Comparison of ENCODE assay signal across 1 cellular context in genomic region chr16:68344252-68344651, GRCh38.
A peak's percentile ranks its signal among the peaks of the same experiment; 100 is the strongest.
TF ChIP-seq lines count a peak whose summit lies in the region.

No MANE protein-coding gene starts in this region.

TF ChIP-seq in K562, 482 proteins besides CTCF, POLR2A, EP300 and RAD21 (continues in another document):
- TF ChIP-seq NFE2L1 (tag; IDR thresholded peaks at IDR 0.05; ENCODE audit: borderline replicate concordance, low read depth) (no peak), CC2D1A (IDR thresholded peaks at IDR 0.05) (no peak), FUS (optimal IDR thresholded peaks at IDR 0.05; ENCODE audit: low read depth, low read length) (no peak), FOXK1 (CRISPR knock-in tag; IDR thresholded peaks at IDR 0.05; ENCODE audit: borderline replicate concordance) (no peak), HES1 (IDR thresholded peaks at IDR 0.05; ENCODE audit: low read depth) (0 out of 2 replicates have a peak, but pooled peaks have one; percentile 24), MNT (conservative IDR thresholded peaks at IDR 0.05) (peak in 1 of 2 experiments; percentile 47; a peak in 1 of 4 replicates), ZNF146 (CRISPR knock-in tag; IDR thresholded peaks at IDR 0.05; ENCODE audit: unreplicated experiment) (no peak), CBX2 (IDR thresholded peaks at IDR 0.05; ENCODE audit: insufficient read depth, low read length, poor library complexity, severe bottlenecking) (no peak), ZNF449 (CRISPR knock-in tag; IDR thresholded peaks at IDR 0.05) (no peak), TCF7L2 (IDR thresholded peaks at IDR 0.05; ENCODE audit: low read depth, low read length) (no peak), ZNF75A (CRISPR knock-in tag; IDR thresholded peaks at IDR 0.05) (no peak), E2F5 (CRISPR knock-in tag; IDR thresholded peaks at IDR 0.05) (no peak), MYNN (IDR thresholded peaks at IDR 0.05) (no peak), MYNN (CRISPR knock-in tag; IDR thresholded peaks at IDR 0.05) (no peak), ZBTB12 (CRISPR knock-in tag; IDR thresholded peaks at IDR 0.05) (no peak), SMARCA4 (IDR thresholded peaks at IDR 0.05) (peak; percentile 66), GATA2 (CRISPR knock-in tag; IDR thresholded peaks at IDR 0.05) (no peak), SNRNP70 (optimal IDR thresholded peaks at IDR 0.05; ENCODE audit: low read depth, low read length) (no peak), ELF2 (CRISPR knock-in tag; IDR thresholded peaks at IDR 0.05) (no peak), XRCC5 (IDR thresholded peaks at IDR 0.05; ENCODE audit: low read depth, low read length) (no peak), MYC (IDR thresholded peaks at IDR 0.05; ENCODE audit: low read depth, low read length) (peak; percentile 45; the same call in 1 of the 2 replicates), MYC (CRISPR knock-in tag; IDR thresholded peaks at IDR 0.05; ENCODE audit: borderline replicate concordance, low read depth) (no peak), PCBP1 (IDR thresholded peaks at IDR 0.05; ENCODE audit: low read depth, low read length, poor library complexity, severe bottlenecking) (no peak), REST (CRISPR knock-in tag; IDR thresholded peaks at IDR 0.05; ENCODE audit: low read depth) (no peak), RCOR1 (IDR thresholded peaks at IDR 0.05; ENCODE audit: borderline replicate concordance in 1 of 2, low read depth in 2 of 2, low read length in 2 of 2) (peak in 1 of 2 experiments; percentile 36; a peak in 1 of 4 replicates), EP400 (IDR thresholded peaks at IDR 0.05) (no peak), NCOR1 (IDR thresholded peaks at IDR 0.05) (peak; percentile 28; the same call in 1 of the 2 replicates), MTA2 (IDR thresholded peaks at IDR 0.05; ENCODE audit: low read depth) (no peak), SNAPC5 (CRISPR knock-in tag; IDR thresholded peaks at IDR 0.05) (no peak), TBL1XR1 (IDR thresholded peaks at IDR 0.05; ENCODE audit: low read length in 2 of 2) (0 out of 4 replicates have a peak, but pooled peaks of 1 of the 2 experiments have one; percentile 35), FOXJ2 (tag; IDR thresholded peaks at IDR 0.05) (no peak), MYBL2 (IDR thresholded peaks at IDR 0.05; ENCODE audit: low read depth) (no peak), MYBL2 (CRISPR knock-in tag; IDR thresholded peaks at IDR 0.05; ENCODE audit: borderline replicate concordance) (no peak), NKRF (IDR thresholded peaks at IDR 0.05; ENCODE audit: borderline replicate concordance) (0 out of 2 replicates have a peak, but pooled peaks have one; percentile 26), RFX1 (IDR thresholded peaks at IDR 0.05) (no peak), POU5F1 (IDR thresholded peaks at IDR 0.05; ENCODE audit: borderline replicate concordance, low read depth, low read length, partially characterized antibody) (no peak), ZNF584 (CRISPR knock-in tag; IDR thresholded peaks at IDR 0.05; ENCODE audit: low read depth) (no peak), PURB (CRISPR knock-in tag; IDR thresholded peaks at IDR 0.05; ENCODE audit: low read depth) (no peak), E2F6 (IDR thresholded peaks at IDR 0.05; ENCODE audit: borderline replicate concordance in 1 of 2, extremely low read depth in 1 of 2, insufficient read depth in 1 of 2, insufficient read length in 1 of 2, low read depth in 1 of 2, low read length in 1 of 2, poor library complexity in 1 of 2, severe bottlenecking in 1 of 2) (peak in 1 of 2 experiments; percentile 30), TAF1 (IDR thresholded peaks at IDR 0.05; ENCODE audit: control insufficient read depth, extremely low read depth, insufficient read depth, low read length, severe bottlenecking) (no peak), FOXP1 (CRISPR knock-in tag; IDR thresholded peaks at IDR 0.05) (no peak), ETV1 (tag; conservative IDR thresholded peaks at IDR 0.05; ENCODE audit: low read depth) (0 out of 2 replicates have a peak, but pooled peaks have one; percentile 36), EHMT2 (IDR thresholded peaks at IDR 0.05) (no peak), DPF2 (IDR thresholded peaks at IDR 0.05) (peak; percentile 65), SMAD4 (CRISPR knock-in tag; conservative IDR thresholded peaks at IDR 0.05) (0 out of 2 replicates have a peak, but pooled peaks have one; percentile 26), DEAF1 (CRISPR knock-in tag; IDR thresholded peaks at IDR 0.05) (no peak), C11orf30 (IDR thresholded peaks at IDR 0.05; ENCODE audit: low read depth) (no peak), POLR3A (IDR thresholded peaks at IDR 0.05; ENCODE audit: borderline replicate concordance, extremely low read depth, insufficient read depth, insufficient read length) (no peak), ZNF277 (CRISPR knock-in tag; IDR thresholded peaks at IDR 0.05; ENCODE audit: borderline replicate concordance) (no peak), NFIC (IDR thresholded peaks at IDR 0.05) (peak; percentile 52), PHF8 (IDR thresholded peaks at IDR 0.05; ENCODE audit: borderline replicate concordance, low read length) (no peak), ZNF57 (CRISPR knock-in tag; IDR thresholded peaks at IDR 0.05) (no peak)
